Comparison of ENCODE assay signal across 11 cellular contexts in genomic region chr11:61766353-61766841, GRCh38. TPM values are rescaled to one million over a fixed set of nuclear protein-coding genes. Genes with fewer than 3 reads are reported as not detected.
A peak's percentile ranks its signal among the peaks of the same experiment; 100 is the strongest.
DNase-seq lines count a peak whose midpoint lies in the region; ATAC-seq and TF ChIP-seq lines count a peak whose summit lies in the region.
"Had no signal": no experiment of that assay in that cellular context is flagged by ENCODE, and none has a peak within 500 bp of the region (broad histone marks: within the 10 kb centered on the region; RNA-seq: fewer than 3 reads in every experiment).

No MANE protein-coding gene starts in this region.

- H3K9me1 ChIP-seq in IMR-90 (ENCODE audit: insufficient read depth, low read length), result no peaks in the 10 kb centered on the region

- H4K8ac ChIP-seq in IMR-90 (ENCODE audit: low read depth in 2 of 2, low read length in 2 of 2), result peak overlapping the region in 1 of 2 experiments; percentile 31; a peak in 2 of 4 replicates

- no peak overlapping the region for H4K5ac ChIP-seq in IMR-90 (ENCODE audit: low read depth, low read length)

- H2AFZ ChIP-seq in IMR-90 (replicated peaks; ENCODE audit: low read length, poor library complexity) (peak overlapping the region; percentile 62), smooth muscle cell (ENCODE audit: low read depth) (no peak overlapping the region)

- H2BK15ac ChIP-seq in IMR-90 (ENCODE audit: low read depth, low read length), result no peak overlapping the region

- H3K27ac ChIP-seq in IMR-90 (ENCODE audit: insufficient read depth, low read length) (no peak overlapping the region), left lung (no peak overlapping the region), substantia nigra (ENCODE audit: low read depth, low read length, poor library complexity, severe bottlenecking) (peak overlapping the region; percentile 97), testis (no peak overlapping the region), smooth muscle cell (ENCODE audit: low read depth) (no peak overlapping the region)
- H3K27ac ChIP-seq: sigmoid colon had no signal

- dilution Hi-C loops in IMR-90 (cut with HindIII; ENCODE audit: low sequenced_read_pairs, unreplicated experiment), result no loop called here

- H3K9ac ChIP-seq in IMR-90 (ENCODE audit: low read depth, low read length) (no peak overlapping the region), smooth muscle cell (ENCODE audit: low read depth) (no peak overlapping the region)

- no peak overlapping the region for H2BK5ac ChIP-seq in IMR-90 (ENCODE audit: low read depth, low read length, poor library complexity, severe bottlenecking)

- peak overlapping the region; percentile 48 for H2AK9ac ChIP-seq in IMR-90 (replicated peaks; ENCODE audit: low read depth, low read length, poor library complexity)

- no peaks in the 10 kb centered on the region; the same call in 1 of the 2 replicates for H3K27me3 ChIP-seq in IMR-90 (ENCODE audit: control insufficient read depth, insufficient read depth, low read length)
- peaks cover 0 to 39% of the 10 kb centered on the region in 2 donors for H3K27me3 ChIP-seq in left lung
- no peaks in the 10 kb centered on the region for H3K27me3 ChIP-seq in testis
- no peaks in the 10 kb centered on the region for H3K27me3 ChIP-seq in smooth muscle cell (ENCODE audit: low read depth)

- no peak overlapping the region for H2BK120ac ChIP-seq in IMR-90 (ENCODE audit: low read depth, low read length)

- H3K4me1 ChIP-seq in IMR-90 (ENCODE audit: control insufficient read depth, insufficient read depth, low read length) (peaks cover 10% of the 10 kb centered on the region), left lung (no peaks in the 10 kb centered on the region), testis (peaks cover 20% of the 10 kb centered on the region), smooth muscle cell (ENCODE audit: low read depth) (peaks cover 21% of the 10 kb centered on the region)
- H3K4me1 ChIP-seq: sigmoid colon had no signal

- in situ Hi-C loops in IMR-90 (cut with MboI; ENCODE audit: low sequenced_read_pairs), result no loop called here
- in situ Hi-C loops in astrocyte of the spinal cord (cut with HindIII; ENCODE audit: low sequenced_read_pairs), result no loop called here

- no peak overlapping the region for H2BK20ac ChIP-seq in IMR-90 (ENCODE audit: low read depth, low read length)

- intact Hi-C loops in IMR-90 (cut with micrococcal nuclease), result no loop called here
- intact Hi-C loops in left lung (cut with DNase I), result no loop called here
- intact Hi-C loops in testis (cut with DNase I; ENCODE audit: low total_unique reads), result no loop called here

- H3K79me2 ChIP-seq in smooth muscle cell (ENCODE audit: low read depth), result peaks cover 12% of the 10 kb centered on the region

- no TSS peak for BruUV-seq in IMR-90 (replicated peaks; lab: Mats Ljungman, UMichigan)

- H3K56ac ChIP-seq in IMR-90 (ENCODE audit: extremely low read depth, insufficient read depth, low read length), result no peak overlapping the region

- no peak overlapping the region for H3K14ac ChIP-seq in IMR-90 (replicated peaks; ENCODE audit: low read depth, low read length)

- H3K36me3 ChIP-seq in IMR-90 (ENCODE audit: control insufficient read depth, insufficient read depth, low read length), result no peaks in the 10 kb centered on the region
- no peaks in the 10 kb centered on the region for H3K36me3 ChIP-seq in left lung
- no peaks in the 10 kb centered on the region for H3K36me3 ChIP-seq in testis (ENCODE audit: low read depth, missing control alignments)
- H3K36me3 ChIP-seq in smooth muscle cell (ENCODE audit: low read depth), result no peaks in the 10 kb centered on the region
- H3K36me3 ChIP-seq: sigmoid colon had no signal

- no peak overlapping the region for H3K23ac ChIP-seq in IMR-90 (ENCODE audit: low read depth, low read length)

- CTCF ChIA-PET in IMR-90 (lab: Yijun Ruan, JAX), result no interaction called here

- H3K4ac ChIP-seq in IMR-90 (ENCODE audit: low read depth, low read length), result no peak overlapping the region

- TF ChIP-seq CTCF in IMR-90 (conservative IDR thresholded peaks at IDR 0.05; ENCODE audit: low read depth, low read length), result no peak
- no peak for TF ChIP-seq CTCF in astrocyte of the spinal cord (IDR thresholded peaks at IDR 0.05; ENCODE audit: low read depth, low read length)
- TF ChIP-seq CTCF in left lung (IDR thresholded peaks at IDR 0.05), result no peak
- TF ChIP-seq CTCF in testis (IDR thresholded peaks at IDR 0.05), result no peak
- no peak for TF ChIP-seq CTCF in smooth muscle cell (IDR thresholded peaks at IDR 0.05; ENCODE audit: borderline replicate concordance, insufficient read depth, poor library complexity, severe bottlenecking)

- no peak overlapping the region for H2AK5ac ChIP-seq in IMR-90 (ENCODE audit: low read depth, low read length)

- DNase-seq in IMR-90 (peak; percentile 86), astrocyte of the spinal cord (ENCODE audit: low read depth, low spot score) (peak; percentile 77), left lung (no peak), substantia nigra (lab: John Stamatoyannopoulos, UW) (no peak), NCI-H2107 treated with DMSO at 0.1 percent for 48 hours (lab: John Stamatoyannopoulos, UW; ENCODE audit: unreplicated experiment) (no peak), testis (no peak), smooth muscle cell (lab: John Stamatoyannopoulos, UW; ENCODE audit: unreplicated experiment) (no peak)
- DNase-seq: activated CD8-positive, alpha-beta T cell treated with anti-CD3 and anti-CD28 coated beads, Interleukin-2, amount 10 ng/mL, durations not matched to agents 7 days and 5 days; aorta; mammary epithelial cell; sigmoid colon had no signal

- no peak overlapping the region for H4K91ac ChIP-seq in IMR-90 (ENCODE audit: insufficient read depth, low read depth, low read length)

- ATAC-seq in IMR-90 (ENCODE audit: low read depth) (0 out of 2 replicates have a peak, but pooled peaks have one; percentile 17), left lung (peak; percentile 8)
- ATAC-seq: activated CD8-positive, alpha-beta T cell treated with anti-CD3 and anti-CD28 coated beads, Interleukin-2, amount 10 ng/mL, durations not matched to agents 7 days and 5 days had no signal

- H3K9me3 ChIP-seq in IMR-90 (ENCODE audit: control insufficient read depth, insufficient read depth, low read length), result no peaks in the 10 kb centered on the region
- no peaks in the 10 kb centered on the region for H3K9me3 ChIP-seq in left lung
- no peaks in the 10 kb centered on the region for H3K9me3 ChIP-seq in testis
- H3K9me3 ChIP-seq in smooth muscle cell (replicated peaks; ENCODE audit: low read depth), result no peaks in the 10 kb centered on the region
- H3K9me3 ChIP-seq: sigmoid colon had no signal

- H3K79me1 ChIP-seq in IMR-90 (ENCODE audit: low read depth in 1 of 2, low read length in 2 of 2), result no peaks in the 10 kb centered on the region; a peak in 1 of 4 replicates

- no peaks in the 10 kb centered on the region for H4K20me1 ChIP-seq in IMR-90 (ENCODE audit: insufficient read depth, low read length)
- peaks cover 50% of the 10 kb centered on the region for H4K20me1 ChIP-seq in smooth muscle cell (ENCODE audit: low read depth)

- no peak overlapping the region for H3K18ac ChIP-seq in IMR-90 (ENCODE audit: low read depth, low read length)

- no peaks in the 10 kb centered on the region for H3F3A ChIP-seq in smooth muscle cell (ENCODE audit: low read depth)

- TF ChIP-seq POLR2A in IMR-90 (IDR thresholded peaks at IDR 0.05; ENCODE audit: low read depth, low read length) (no peak), testis (IDR thresholded peaks at IDR 0.05) (no peak)

- H3K4me3 ChIP-seq in IMR-90 (ENCODE audit: insufficient read depth, low read depth, low read length) (no peak overlapping the region), astrocyte of the spinal cord (ENCODE audit: low read depth, low read length) (no peak overlapping the region), left lung (no peak overlapping the region), testis (no peak overlapping the region), smooth muscle cell (no peak overlapping the region)
- H3K4me3 ChIP-seq: sigmoid colon had no signal

- WGBS in IMR-90 (ENCODE audit: extremely low coverage in 2 of 2, insufficient read length in 1 of 2), 2 experiments, result 57% methylated on average over 9 of the region's 13 CpGs; no CpG with 5 or more reads in 1 of the 2 experiments
- WGBS in testis, 2 donors, result 81 to 84% methylated on average over 10 to 13 of the region's 13 CpGs
- 93% methylated on average over 13 of the region's 13 CpGs for WGBS in smooth muscle cell (ENCODE audit: low lambda C conversion rate)

- H3K4me2 ChIP-seq in IMR-90 (ENCODE audit: low read depth, low read length) (no peak overlapping the region), smooth muscle cell (no peak overlapping the region)

- POLR2A ChIA-PET in IMR-90 (lab: Charles Lee; ENCODE audit: unreplicated experiment), result no interaction called here

- TF ChIP-seq RAD21 in IMR-90 (IDR thresholded peaks at IDR 0.05; ENCODE audit: low read length), result no peak

RNA-seq across cellular contexts. Expression of gene MYRF, which starts 14.0 kb away (rescaled TPM):
- 1.6 and 1.7 TPM in 2 replicates for total RNA-seq in IMR-90 (2012; rRNA removed)
- 10.6 and 10.7 TPM in 2 replicates for polyA plus RNA-seq in IMR-90 (2012; rRNA removed)
- 6.1 and 9.3 TPM in 2 replicates for polyA plus RNA-seq in IMR-90 (2012; cell fraction: cytosol; rRNA removed)
- 31.2 and 47.2 TPM in 2 replicates for polyA plus RNA-seq in IMR-90 (2012; cell fraction: nucleus; rRNA removed; ENCODE audit: low replicate concordance)
- 10 to 100 TPM; 15.4 to 17.3 TPM for total RNA-seq in left lung
- 10 to 100 TPM in 1 of 2 donors, 1 to 10 TPM in 1; 9.2 to 10.7 TPM for total RNA-seq in testis
- polyA plus RNA-seq in testis (ENCODE audit: insufficient read depth, low read depth, low replicate concordance), result 15.2 TPM
- 11.1 and 12.2 TPM in 2 replicates for total RNA-seq in smooth muscle cell
- 13.7 and 19.0 TPM in 2 replicates for polyA plus RNA-seq in smooth muscle cell

RNA-seq across cellular contexts. Expression of gene TMEM258, which starts 26.0 kb away (rescaled TPM):
- total RNA-seq in IMR-90 (2012; rRNA removed), result 70.0 and 107 TPM in 2 replicates
- 280 and 290 TPM in 2 replicates for polyA plus RNA-seq in IMR-90 (2012; rRNA removed)
- polyA plus RNA-seq in IMR-90 (2012; cell fraction: cytosol; rRNA removed), result 196 and 200 TPM in 2 replicates
- polyA plus RNA-seq in IMR-90 (2012; cell fraction: nucleus; rRNA removed; ENCODE audit: low replicate concordance), result 40.4 and 104 TPM in 2 replicates
- total RNA-seq in left lung, result 100 to 1,000 TPM; 129 to 136 TPM
- 10 to 100 TPM; 46.7 to 55.6 TPM for total RNA-seq in testis
- polyA plus RNA-seq in testis (ENCODE audit: insufficient read depth, low read depth, low replicate concordance), result 162 TPM
- total RNA-seq in smooth muscle cell, result 97.2 and 118 TPM in 2 replicates
- polyA plus RNA-seq in smooth muscle cell, result 300 and 317 TPM in 2 replicates

RNA-seq across cellular contexts. Expression of gene FEN1, which starts 26.3 kb away (rescaled TPM):
- 41.9 and 43.9 TPM in 2 replicates for total RNA-seq in IMR-90 (2012; rRNA removed)
- 21.3 and 23.0 TPM in 2 replicates for polyA plus RNA-seq in IMR-90 (2012; rRNA removed)
- polyA plus RNA-seq in IMR-90 (2012; cell fraction: cytosol; rRNA removed), result 15.5 and 18.0 TPM in 2 replicates
- 6.4 and 7.0 TPM in 2 replicates for polyA plus RNA-seq in IMR-90 (2012; cell fraction: nucleus; rRNA removed; ENCODE audit: low replicate concordance)
- total RNA-seq in left lung, result 10 to 100 TPM; 13.9 to 23.1 TPM
- 10 to 100 TPM; 22.7 to 31.5 TPM for total RNA-seq in testis
- polyA plus RNA-seq in testis (ENCODE audit: insufficient read depth, low read depth, low replicate concordance), result 27.3 TPM
- total RNA-seq in smooth muscle cell, result 12.1 and 15.6 TPM in 2 replicates
- polyA plus RNA-seq in smooth muscle cell, result 21.1 and 23.3 TPM in 2 replicates

RNA-seq across cellular contexts. Expression of gene FADS1, which starts 50.4 kb away (rescaled TPM):
- total RNA-seq in IMR-90 (2012; rRNA removed) (16.3 and 16.9 TPM in 2 replicates), left lung (100 to 1,000 TPM in 1 of 2 donors, 10 to 100 TPM in 1; 51.9 to 161 TPM), testis (10 to 100 TPM; 24.5 to 39.8 TPM), smooth muscle cell (122 and 144 TPM in 2 replicates)
- polyA plus RNA-seq in IMR-90 (2012; rRNA removed) (17.6 and 18.4 TPM in 2 replicates), testis (ENCODE audit: insufficient read depth, low read depth, low replicate concordance) (21.1 TPM), smooth muscle cell (176 and 266 TPM in 2 replicates)
- polyA plus RNA-seq in IMR-90 (2012; cell fraction: cytosol; rRNA removed), result 15.8 and 19.2 TPM in 2 replicates
- 29.9 and 31.1 TPM in 2 replicates for polyA plus RNA-seq in IMR-90 (2012; cell fraction: nucleus; rRNA removed; ENCODE audit: low replicate concordance)

Comparison
In these comparisons a context has a peak if more than half of its experiments do, and no peak if none do; other contexts are left out.
1. DNase-seq: peak in IMR-90 (single experiment) and astrocyte of the spinal cord (single experiment); none in left lung (0 of 2), substantia nigra (0 of 49), NCI-H2107 treated with DMSO at 0.1 percent for 48 hours (single experiment), testis (single experiment) and smooth muscle cell (single experiment).